ENCODE assay signal across 8 cellular contexts in genomic region chrX:47191806-47192401, GRCh38. TPM values are rescaled to one million over a fixed set of nuclear protein-coding genes. Genes with fewer than 3 reads are reported as not detected.
A peak's percentile ranks its signal among the peaks of the same experiment; 100 is the strongest.
DNase-seq lines count a peak whose midpoint lies in the region; ATAC-seq lines count a peak whose summit lies in the region.

No MANE protein-coding gene starts in this region.

- H3K27ac ChIP-seq in stomach smooth muscle (ENCODE audit: low read length) = no peak overlapping the region

- peaks cover 0 to 2% of the 10 kb centered on the region in 2 donors for H3K36me3 ChIP-seq in stomach smooth muscle (ENCODE audit: control insufficient read depth in 2 of 2, insufficient read depth in 2 of 2, low read length in 2 of 2)

- no peaks in the 10 kb centered on the region for H3K9me3 Mint-ChIP-seq in activated T-cell treated with anti-CD3 and anti-CD28 coated beads, Interleukin-2, amount 50 U/mL, for 4 hours
- H3K9me3 Mint-ChIP-seq in T-cell = no peaks in the 10 kb centered on the region

- no peak for ATAC-seq in activated T-cell treated with anti-CD3 and anti-CD28 coated beads, Interleukin-2, amount 50 U/mL, for 4 hours
- ATAC-seq in T-cell (replicated peaks in 1 of 4) = no peak

- CTCF ChIA-PET in T-cell (lab: Charles Lee) = interaction anchor here (0.6 to 3.0 kb wide), 3 partner anchors 190 to 193 kb away, joined by 3 to 14 read pairs (median 7); no protein-coding TSS in a partner anchor

- peak overlapping the region; percentile 67 to 77 for H3K4me3 ChIP-seq in stomach smooth muscle (ENCODE audit: low read length in 2 of 2)

- peaks cover 51% of the 10 kb centered on the region for H3K4me1 Mint-ChIP-seq in activated T-cell treated with anti-CD3 and anti-CD28 coated beads, Interleukin-2, amount 50 U/mL, for 4 hours (ENCODE audit: low read depth)
- H3K4me1 Mint-ChIP-seq in T-cell = peaks cover 45 to 53% (median 49%) of the 10 kb centered on the region in 3 donors

- peak overlapping the region in 1 of 2 donors; percentile 94 for H3K27ac Mint-ChIP-seq in T-cell

- H3K27me3 Mint-ChIP-seq in activated T-cell treated with anti-CD3 and anti-CD28 coated beads, Interleukin-2, amount 50 U/mL, for 4 hours (ENCODE audit: low read depth) = no peaks in the 10 kb centered on the region
- no peaks in the 10 kb centered on the region for H3K27me3 Mint-ChIP-seq in T-cell

- peak overlapping the region in 1 of 2 donors; percentile 66 for H3K9ac ChIP-seq in stomach smooth muscle (ENCODE audit: low read length in 2 of 2)

- peaks cover 10% of the 10 kb centered on the region for H3K36me3 Mint-ChIP-seq in activated T-cell treated with anti-CD3 and anti-CD28 coated beads, Interleukin-2, amount 50 U/mL, for 4 hours (ENCODE audit: insufficient read depth)
- H3K36me3 Mint-ChIP-seq in T-cell = no peaks in the 10 kb centered on the region

- POLR2A ChIA-PET in T-cell (lab: Charles Lee) = interaction anchor here in 1 of 2 donors (0.6 kb wide), 1 partner anchor 120 kb away, joined by 3 read pairs; no protein-coding TSS in a partner anchor

- H3K27me3 ChIP-seq in stomach smooth muscle (ENCODE audit: control insufficient read depth in 1 of 2, insufficient read depth in 2 of 2, low read length in 2 of 2) = peaks cover 0 to 12% of the 10 kb centered on the region in 2 donors

- peak overlapping the region; percentile 94 for H3K4me3 Mint-ChIP-seq in activated T-cell treated with anti-CD3 and anti-CD28 coated beads, Interleukin-2, amount 50 U/mL, for 4 hours
- H3K4me3 Mint-ChIP-seq in T-cell = peak overlapping the region; percentile 85 to 92 (median 91)

- H3K9me3 ChIP-seq in stomach smooth muscle (ENCODE audit: control insufficient read depth in 2 of 2, low read length in 2 of 2) = no peaks in the 10 kb centered on the region

- no peak for DNase-seq in activated T-cell treated with anti-CD3 and anti-CD28 coated beads, Interleukin-2, amount 50 U/mL, for 4 hours
- no peak for DNase-seq in activated T-cell treated with anti-CD3 and anti-CD28 coated beads, Interleukin-2, amount 50 U/mL, for 48 hours
- DNase-seq in T-cell = no peak
- peak; percentile 26 for DNase-seq in germinal center (ENCODE audit: low spot score)
- DNase-seq in NCI-H226 = no peak
- DNase-seq in NOMO-1 (lab: John Stamatoyannopoulos, UW; ENCODE audit: unreplicated experiment in 2 of 2) = no peak
- no peak for DNase-seq in activated CD4-positive, CD25-positive, alpha-beta regulatory T cell (lab: John Stamatoyannopoulos, UW)

- H3K4me1 ChIP-seq in stomach smooth muscle (ENCODE audit: control insufficient read depth, insufficient read depth, low read length) = peaks cover 46% of the 10 kb centered on the region

RNA-seq across cellular contexts. Expression of gene UBA1, which starts 1.7 kb away (rescaled TPM):
- 100 to 1,000 TPM; 236 to 281 (median 254) TPM for total RNA-seq in activated T-cell treated with anti-CD3 and anti-CD28 coated beads, Interleukin-2, amount 50 U/mL, for 4 hours
- 100 to 1,000 TPM; 116 to 177 (median 149) TPM for total RNA-seq in T-cell

RNA-seq across cellular contexts. Expression of gene CDK16, which starts 26.6 kb away (rescaled TPM):
- total RNA-seq in activated T-cell treated with anti-CD3 and anti-CD28 coated beads, Interleukin-2, amount 50 U/mL, for 4 hours = 10 to 100 TPM; 45.4 to 51.4 (median 49.4) TPM
- 100 to 1,000 TPM in 2 of 5 donors, 10 to 100 TPM in 3; 54.7 to 139 (median 60.4) TPM for total RNA-seq in T-cell

RNA-seq across cellular contexts. Expression of gene USP11, which starts 40.9 kb away (rescaled TPM):
- total RNA-seq in activated T-cell treated with anti-CD3 and anti-CD28 coated beads, Interleukin-2, amount 50 U/mL, for 4 hours = 10 to 100 TPM; 13.5 to 18.8 (median 16.0) TPM
- total RNA-seq in T-cell = 100 to 1,000 TPM in 1 of 5 donors, 10 to 100 TPM in 4; 72.3 to 122 (median 85.5) TPM

RNA-seq across cellular contexts. Expression of gene RBM10, which starts 46.9 kb away (rescaled TPM):
- total RNA-seq in activated T-cell treated with anti-CD3 and anti-CD28 coated beads, Interleukin-2, amount 50 U/mL, for 4 hours = 10 to 100 TPM; 77.7 to 83.4 (median 81.4) TPM
- total RNA-seq in T-cell = 10 to 100 TPM; 37.3 to 60.3 (median 55.8) TPM

RNA-seq across cellular contexts. Expression of gene NDUFB11, which starts 47.4 kb away (rescaled TPM):
- 100 to 1,000 TPM in 2 of 3 donors, 10 to 100 TPM in 1; 95.3 to 103 (median 100) TPM for total RNA-seq in activated T-cell treated with anti-CD3 and anti-CD28 coated beads, Interleukin-2, amount 50 U/mL, for 4 hours
- total RNA-seq in T-cell = 10 to 100 TPM; 52.9 to 64.1 (median 57.8) TPM
